6 cellular contexts compared by ENCODE assay signal in the genomic region with DNA sequence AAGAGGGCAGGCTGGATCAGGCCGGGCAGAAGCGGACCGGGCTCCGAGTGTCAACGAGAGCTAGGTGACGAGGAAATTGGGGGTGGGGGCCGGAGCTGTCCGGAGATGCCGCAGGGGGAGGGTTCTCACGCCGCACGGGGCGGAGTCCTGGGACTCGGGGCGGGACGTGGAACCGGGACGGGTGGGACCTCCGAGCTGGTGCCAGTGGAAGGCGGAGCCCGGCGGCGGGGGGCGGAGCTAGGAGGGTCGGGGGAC. TPM values are rescaled to one million over a fixed set of nuclear protein-coding genes. Genes with fewer than 3 reads are reported as not detected.
A peak's percentile ranks its signal among the peaks of the same experiment; 100 is the strongest.
DNase-seq lines count a peak whose midpoint lies in the region; ATAC-seq and TF ChIP-seq lines count a peak whose summit lies in the region.

No MANE protein-coding gene starts in this region.

- H3K4me1 Mint-ChIP-seq in activated T-cell treated with anti-CD3 and anti-CD28 coated beads, Interleukin-2, amount 50 U/mL, for 4 hours (ENCODE audit: low read depth): peaks cover 31% of the 10 kb centered on the region

- H3K36me3 Mint-ChIP-seq in activated T-cell treated with anti-CD3 and anti-CD28 coated beads, Interleukin-2, amount 50 U/mL, for 4 hours (ENCODE audit: insufficient read depth): peaks cover 2% of the 10 kb centered on the region

- no peaks in the 10 kb centered on the region for H3K9me3 Mint-ChIP-seq in activated T-cell treated with anti-CD3 and anti-CD28 coated beads, Interleukin-2, amount 50 U/mL, for 4 hours

- no peaks in the 10 kb centered on the region for H3K9me3 ChIP-seq in psoas muscle

- DNase-seq in activated T-cell treated with anti-CD3 and anti-CD28 coated beads, Interleukin-2, amount 50 U/mL, for 4 hours: no peak
- DNase-seq in activated T-cell treated with anti-CD3 and anti-CD28 coated beads, Interleukin-2, amount 50 U/mL, for 1 hour: no peak
- DNase-seq in cortex of kidney (lab: John Stamatoyannopoulos, UW): peak; percentile 99
- DNase-seq in psoas muscle: no peak
- DNase-seq in activated effector memory CD4-positive, alpha-beta T cell treated with Interleukin-2 at 50 U/mL for 16 hours: no peak
- DNase-seq in AG08396 (ENCODE audit: low spot score): no peak

- H3K36me3 ChIP-seq in psoas muscle (ENCODE audit: insufficient read depth in 1 of 2, low read depth in 1 of 2): peaks cover 0 to 40% of the 10 kb centered on the region in 2 donors

- peak; percentile 82 to 84 for ATAC-seq in activated T-cell treated with anti-CD3 and anti-CD28 coated beads, Interleukin-2, amount 50 U/mL, for 4 hours
- peak; percentile 81 to 82 (median 82) for ATAC-seq in psoas muscle

- peak overlapping the region; percentile 93 for H3K4me3 ChIP-seq in psoas muscle

- peaks cover 31% of the 10 kb centered on the region for H3K4me1 ChIP-seq in psoas muscle

- WGBS in psoas muscle, 3 donors: 0 to 1% (median 0%) methylated on average over 17 to 25 of the region's 25 CpGs

- no peaks in the 10 kb centered on the region for H3K27me3 ChIP-seq in psoas muscle (ENCODE audit: insufficient read depth in 3 of 3, low read length in 2 of 3)

- intact Hi-C loops in psoas muscle (cut with DNase I): no loop called here

- TF ChIP-seq CTCF in psoas muscle (IDR thresholded peaks at IDR 0.05): no peak

- H3K4me3 Mint-ChIP-seq in activated T-cell treated with anti-CD3 and anti-CD28 coated beads, Interleukin-2, amount 50 U/mL, for 4 hours: peak overlapping the region; percentile 89

- no peaks in the 10 kb centered on the region for H3K27me3 Mint-ChIP-seq in activated T-cell treated with anti-CD3 and anti-CD28 coated beads, Interleukin-2, amount 50 U/mL, for 4 hours (ENCODE audit: low read depth)

- H3K27ac ChIP-seq in psoas muscle: peak overlapping the region; percentile 99

RNA-seq across cellular contexts. Expression of a gene that starts 0.2 kb away (rescaled TPM):
- 10 to 100 TPM; 43.3 to 48.9 (median 44.4) TPM for total RNA-seq in activated T-cell treated with anti-CD3 and anti-CD28 coated beads, Interleukin-2, amount 50 U/mL, for 4 hours
- 10 to 100 TPM; 17.8 to 26.6 (median 22.3) TPM for total RNA-seq in psoas muscle
- polyA plus RNA-seq in psoas muscle: 100 to 1,000 TPM in 1 of 3 donors, 10 to 100 TPM in 2; 45.4 to 228 (median 85.1) TPM

RNA-seq across cellular contexts. Expression of a gene that starts 5.6 kb away (rescaled TPM):
- total RNA-seq in activated T-cell treated with anti-CD3 and anti-CD28 coated beads, Interleukin-2, amount 50 U/mL, for 4 hours: 100 to 1,000 TPM; 417 to 505 (median 438) TPM
- 100 to 1,000 TPM; 129 to 395 (median 209) TPM for total RNA-seq in psoas muscle
- polyA plus RNA-seq in psoas muscle: 100 to 1,000 TPM; 206 to 522 (median 236) TPM

RNA-seq across cellular contexts. Expression of a gene that starts 6.7 kb away (rescaled TPM):
- 10 to 100 TPM; 41.5 to 75.6 (median 53.2) TPM for total RNA-seq in activated T-cell treated with anti-CD3 and anti-CD28 coated beads, Interleukin-2, amount 50 U/mL, for 4 hours
- 100 to 1,000 TPM in 2 of 4 donors, 10 to 100 TPM in 2; 77.0 to 125 (median 103) TPM for total RNA-seq in psoas muscle
- 100 to 1,000 TPM in 1 of 3 donors, 10 to 100 TPM in 2; 80.4 to 104 (median 100.0) TPM for polyA plus RNA-seq in psoas muscle

RNA-seq across cellular contexts. Expression of a gene that starts 10.2 kb away (rescaled TPM):
- 1 to 10 TPM; 6.2 to 8.2 (median 6.4) TPM for total RNA-seq in activated T-cell treated with anti-CD3 and anti-CD28 coated beads, Interleukin-2, amount 50 U/mL, for 4 hours
- total RNA-seq in psoas muscle: 10 to 100 TPM in 1 of 4 donors, 1 to 10 TPM in 3; 5.9 to 10.4 (median 8.2) TPM
- 1 to 10 TPM; 3.8 to 4.7 (median 4.6) TPM for polyA plus RNA-seq in psoas muscle

RNA-seq across cellular contexts. Expression of a gene that starts 10.8 kb away (rescaled TPM):
- total RNA-seq in activated T-cell treated with anti-CD3 and anti-CD28 coated beads, Interleukin-2, amount 50 U/mL, for 4 hours: 10 to 100 TPM; 15.0 to 16.6 (median 16.1) TPM
- total RNA-seq in psoas muscle: 10 to 100 TPM; 22.9 to 45.8 (median 30.5) TPM
- polyA plus RNA-seq in psoas muscle: 10 to 100 TPM; 29.3 to 39.7 (median 29.6) TPM
